In the genomic region with DNA sequence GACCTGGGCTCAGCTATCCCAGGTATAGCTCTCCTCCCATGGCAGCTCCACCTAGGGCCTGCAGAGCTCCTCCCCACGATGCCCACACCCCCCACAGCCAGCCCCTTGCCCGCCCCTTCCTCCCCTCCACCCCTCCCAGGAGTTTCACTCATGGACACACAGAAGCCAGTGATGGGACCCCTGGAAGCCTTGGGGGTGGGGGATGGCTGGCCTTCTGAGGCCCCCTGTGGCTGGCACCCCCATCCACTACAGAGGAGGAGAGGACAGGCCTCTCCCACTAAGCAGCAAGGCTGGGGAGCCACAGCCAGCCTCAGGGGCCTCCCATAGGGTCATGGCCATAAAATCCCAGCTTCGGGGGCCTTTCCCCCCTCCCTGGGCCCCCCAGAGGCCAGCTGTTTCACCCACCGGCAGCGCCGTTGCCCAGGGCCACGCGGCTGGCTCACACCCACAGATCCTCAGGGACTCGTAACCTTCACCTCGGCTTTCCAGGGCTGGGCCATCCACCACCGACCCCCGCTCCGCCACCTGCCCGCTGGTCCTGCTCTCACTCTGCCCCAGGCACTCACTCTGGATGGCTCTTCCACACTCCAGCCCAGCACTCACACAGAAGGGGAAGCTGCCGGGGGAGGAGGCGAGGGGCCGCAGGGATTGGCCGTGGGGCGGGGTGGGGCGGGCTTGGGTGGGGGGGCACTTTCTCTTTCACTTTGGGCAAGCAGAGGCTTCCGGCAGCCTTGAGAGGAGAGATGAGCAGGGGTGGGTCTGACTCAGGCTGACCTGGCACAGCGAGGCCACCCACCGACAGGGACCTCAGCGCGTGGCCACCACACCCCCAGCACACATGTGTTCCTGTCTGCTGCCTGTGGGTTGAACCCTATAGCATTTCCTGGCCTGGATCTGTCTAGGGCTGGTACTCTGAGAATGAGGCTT, we compare ENCODE assay signal across 1 cellular context.
A peak's percentile ranks its signal among the peaks of the same experiment; 100 is the strongest.
TF ChIP-seq lines count a peak whose summit lies in the region.

No MANE protein-coding gene starts in this region.

TF ChIP-seq in endothelial cell of umbilical vein, 7 proteins besides CTCF, POLR2A, EP300 and RAD21:
- no peak for TF ChIP-seq FOS (IDR thresholded peaks at IDR 0.05; ENCODE audit: borderline replicate concordance, insufficient read depth, low read length)
- no peak for TF ChIP-seq POLR2AphosphoS5 (IDR thresholded peaks at IDR 0.05; ENCODE audit: insufficient read depth, low read depth, low read length)
- TF ChIP-seq, protein P1, sequence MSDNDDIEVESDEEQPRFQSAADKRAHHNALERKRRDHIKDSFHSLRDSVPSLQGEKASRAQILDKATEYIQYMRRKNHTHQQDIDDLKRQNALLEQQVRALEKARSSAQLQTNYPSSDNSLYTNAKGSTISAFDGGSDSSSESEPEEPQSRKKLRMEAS (IDR thresholded peaks at IDR 0.05; ENCODE audit: insufficient read depth, insufficient read length) = peak; percentile 8
- TF ChIP-seq EZH2 (IDR thresholded peaks at IDR 0.05; ENCODE audit: borderline replicate concordance, low read depth, low read length, severe bottlenecking) = no peak
- no peak for TF ChIP-seq GATA2 (IDR thresholded peaks at IDR 0.05; ENCODE audit: insufficient read depth, insufficient read length, low read depth, low read length)
- no peak for TF ChIP-seq JUN (IDR thresholded peaks at IDR 0.05; ENCODE audit: borderline replicate concordance, insufficient read depth, insufficient read length, low read depth)
- TF ChIP-seq MYC (IDR thresholded peaks at IDR 0.05; ENCODE audit: low read depth, low read length) = peak; percentile 19
TF ChIP-seq in endothelial cell of umbilical vein: peak in this region for 2.
